Comparison of ENCODE assay signal across 18 cellular contexts in genomic region chr7:26680616-26681015, GRCh38.
A peak's percentile ranks its signal among the peaks of the same experiment; 100 is the strongest.
DNase-seq lines count a peak whose midpoint lies in the region; ATAC-seq, FAIRE-seq and TF ChIP-seq lines count a peak whose summit lies in the region.
"Had no signal": no experiment of that assay in that cellular context is flagged by ENCODE, and none has a peak within 500 bp of the region (broad histone marks: within the 10 kb centered on the region; RNA-seq: fewer than 3 reads in every experiment).

No MANE protein-coding gene starts in this region.

- DNase-seq in HepG2 (ENCODE audit: low spot score) (no peak), right lobe of liver (no peak), NCI-H69 (lab: John Stamatoyannopoulos, UW) (peak; percentile 36), left kidney (ENCODE audit: low read depth, low spot score) (peak; percentile 70), upper lobe of right lung (no peak), EL (no peak), NCI-H146 treated with DMSO at 0.1 percent for 48 hours (lab: John Stamatoyannopoulos, UW; ENCODE audit: unreplicated experiment) (no peak)
- DNase-seq: BE2C; C1 segment of cervical spinal cord; Caco-2; CD4-positive, alpha-beta T cell; DMS153; DMS79; H9 had no signal

- no peak for TF ChIP-seq POLR2A in HepG2 (IDR thresholded peaks at IDR 0.05; ENCODE audit: insufficient read depth in 1 of 2, low read depth in 2 of 2, low read length in 2 of 2)
- no peak for TF ChIP-seq POLR2A in right lobe of liver (IDR thresholded peaks at IDR 0.05)

- intact Hi-C loops in HepG2 (cut with micrococcal nuclease; ENCODE audit: unreplicated experiment) (loop anchor here (5.0 kb wide), 1 partner anchor 482 kb away; no protein-coding TSS in a partner anchor), right lobe of liver (cut with DNase I) (no loop called here), upper lobe of right lung (cut with DNase I) (no loop called here)

- 86% methylated on average over 1 of the region's 1 CpG for WGBS in HepG2 (ENCODE audit: low lambda C conversion rate)
- 88% methylated on average over 1 of the region's 1 CpG for WGBS in right lobe of liver (ENCODE audit: insufficient coverage, low coverage, low lambda C conversion rate, missing lambda C conversion rate)

- H4K20me1 ChIP-seq in HepG2 (ENCODE audit: insufficient read depth, low read length), result no peaks in the 10 kb centered on the region

- no peak overlapping the region for H3K4me3 ChIP-seq in HepG2 (replicated peaks in 1 of 3; ENCODE audit: insufficient read depth in 1 of 3, low read depth in 2 of 3, low read length in 3 of 3)
- no peak overlapping the region for H3K4me3 ChIP-seq in right lobe of liver
- H3K4me3 ChIP-seq in upper lobe of right lung, result no peak overlapping the region

- H3K4me1 ChIP-seq in HepG2 (ENCODE audit: insufficient read depth, low read length) (peaks cover 11% of the 10 kb centered on the region), right lobe of liver (no peaks in the 10 kb centered on the region), upper lobe of right lung (peaks cover 8% of the 10 kb centered on the region)
- H3K4me1 ChIP-seq: BE2C had no signal

- in situ Hi-C loops in HepG2 (cut with HindIII; ENCODE audit: extremely low pct_ligation_motif_present, low pct_unique_long_range_greater_than_20kb), result no loop called here

- no peaks in the 10 kb centered on the region for H3K79me2 ChIP-seq in HepG2 (ENCODE audit: insufficient read depth, low read length)

- TF ChIP-seq RAD21 in HepG2 (CRISPR knock-in tag; IDR thresholded peaks at IDR 0.05), result no peak

- no peak overlapping the region for H2AFZ ChIP-seq in HepG2 (ENCODE audit: low read length)

- H3K36me3 ChIP-seq in HepG2 (replicated peaks in 1 of 2; ENCODE audit: control insufficient read depth in 1 of 2, insufficient read depth in 2 of 2, low read length in 2 of 2) (no peaks in the 10 kb centered on the region), right lobe of liver (no peaks in the 10 kb centered on the region), upper lobe of right lung (no peaks in the 10 kb centered on the region)
- H3K36me3 ChIP-seq: BE2C had no signal

- H3K9me3 ChIP-seq in HepG2 (ENCODE audit: low read length), result no peaks in the 10 kb centered on the region
- H3K9me3 ChIP-seq in right lobe of liver, result no peaks in the 10 kb centered on the region
- no peaks in the 10 kb centered on the region for H3K9me3 ChIP-seq in upper lobe of right lung
- H3K9me3 ChIP-seq: BE2C, Caco-2 had no signal

- no peak for FAIRE-seq in HepG2 (lab: Jason Lieb, UNC)
- FAIRE-seq: GM12891, GM19239, H1 had no signal

- TF ChIP-seq CTCF in HepG2 (CRISPR knock-in tag; IDR thresholded peaks at IDR 0.05), result no peak
- TF ChIP-seq CTCF in right lobe of liver (IDR thresholded peaks at IDR 0.05), result no peak
- no peak for TF ChIP-seq CTCF in upper lobe of right lung (IDR thresholded peaks at IDR 0.05)

- CTCF ChIA-PET in HepG2 (lab: Yijun Ruan, JAX; ENCODE audit: low intra/inter-chr PET ratio, low total read pairs), result no interaction called here

- no TSS peak for BruUV-seq in HepG2 (replicated peaks; lab: Mats Ljungman, UMichigan)

- H3K9ac ChIP-seq in HepG2 (ENCODE audit: insufficient read depth, low read depth, low read length), result no peak overlapping the region

- no peak for TF ChIP-seq EP300 in HepG2 (IDR thresholded peaks at IDR 0.05; ENCODE audit: low read depth in 2 of 2, low read length in 2 of 2)
- no peak for TF ChIP-seq EP300 in HepG2 (CRISPR knock-in tag; IDR thresholded peaks at IDR 0.05; ENCODE audit: borderline replicate concordance)

- H3K27ac ChIP-seq in HepG2 (ENCODE audit: extremely low read length, insufficient read depth, low read length) (no peak overlapping the region), right lobe of liver (no peak overlapping the region), upper lobe of right lung (no peak overlapping the region)

- H3K27me3 ChIP-seq in HepG2 (ENCODE audit: control insufficient read depth in 1 of 2, insufficient read depth in 2 of 2, low read length in 2 of 2) (no peaks in the 10 kb centered on the region), right lobe of liver (no peaks in the 10 kb centered on the region), upper lobe of right lung (no peaks in the 10 kb centered on the region)

- no peak for ATAC-seq in HepG2
- no peak for ATAC-seq in right lobe of liver
- peak; percentile 68 for ATAC-seq in upper lobe of right lung
- no peak for ATAC-seq in HG03521 (IDR thresholded peaks at IDR 0.05; ENCODE audit: unreplicated experiment)

- POLR2A ChIA-PET in HepG2 (lab: Yijun Ruan, JAX), result no interaction called here

- no peak overlapping the region for H3K4me2 ChIP-seq in HepG2 (ENCODE audit: low read depth, low read length)

TF ChIP-seq in HepG2, 621 proteins besides CTCF, POLR2A, EP300 and RAD21:
- no peak for TF ChIP-seq PITX1 (CRISPR knock-in tag; IDR thresholded peaks at IDR 0.05)
- TF ChIP-seq SRF (IDR thresholded peaks at IDR 0.05; ENCODE audit: low read depth, low read length), result peak; percentile 86

Comparison
In these comparisons a context has a peak if more than half of its experiments do, and no peak if none do; other contexts are left out.
1. DNase-seq: peak in NCI-H69 (single experiment) and left kidney (single experiment); none in HepG2 (single experiment), right lobe of liver (0 of 3), upper lobe of right lung (single experiment), EL (single experiment) and NCI-H146 treated with DMSO at 0.1 percent for 48 hours (single experiment).